In the genomic region with DNA sequence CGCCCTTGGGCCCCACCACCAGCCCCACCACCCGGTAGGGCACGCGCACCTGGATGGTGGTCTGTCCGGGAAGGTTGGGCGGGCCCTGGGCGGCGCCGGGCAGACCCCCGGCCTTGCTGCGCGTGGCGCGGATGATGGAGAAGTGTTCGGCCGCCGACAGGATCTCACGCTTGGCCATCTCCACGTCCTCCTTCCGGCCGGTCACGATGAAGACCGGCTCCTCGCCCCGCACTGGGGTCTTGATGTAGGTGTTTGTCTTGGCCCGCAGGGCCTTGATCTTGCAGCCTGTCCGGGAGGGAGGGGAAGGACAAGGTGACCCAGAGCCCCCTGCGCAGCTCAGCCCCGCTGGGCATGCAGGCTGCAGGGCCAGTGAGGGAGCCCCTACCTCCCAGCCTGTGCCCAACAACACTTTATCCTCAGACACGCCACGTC, we compare ENCODE assay signal across 1 cellular context.
TF ChIP-seq lines count a peak whose summit lies in the region.

No MANE protein-coding gene starts in this region.

TF ChIP-seq in K562, 482 proteins besides CTCF, POLR2A, EP300 and RAD21:
- TF ChIP-seq POLR2G (IDR thresholded peaks at IDR 0.05; ENCODE audit: low read depth, low read length) (0 out of 2 replicates have a peak, but pooled peaks have one; percentile 24), ELF2 (CRISPR knock-in tag; IDR thresholded peaks at IDR 0.05) (no peak)
TF ChIP-seq in K562: peak in this region for 1.
